In genomic region chr2:222318712-222319575, GRCh38 we compare ENCODE assay signal across 8 cellular contexts. TPM values are rescaled to one million over a fixed set of nuclear protein-coding genes. Genes with fewer than 3 reads are reported as not detected.
DNase-seq lines count a peak whose midpoint lies in the region; ATAC-seq lines count a peak whose summit lies in the region.

No MANE protein-coding gene starts in this region.

- peak overlapping the region; percentile 86 to 89 (median 86) for H3K4me3 Mint-ChIP-seq in CD4-positive, CD25-positive, alpha-beta regulatory T cell
- peak overlapping the region in 4 of 5 donors; percentile 24 to 72 (median 32) for H3K4me3 Mint-ChIP-seq in immature natural killer cell

- H3K27ac Mint-ChIP-seq in CD4-positive, CD25-positive, alpha-beta regulatory T cell, result no peak overlapping the region
- no peak overlapping the region for H3K27ac Mint-ChIP-seq in immature natural killer cell

- no peak overlapping the region for H3K9ac ChIP-seq in adipocyte (ENCODE audit: low read length)

- DNase-seq in CD4-positive, CD25-positive, alpha-beta regulatory T cell, result peak in 2 of 3 donors; percentile 30 to 53
- DNase-seq in NCI-H226 (peak; percentile 53), adipocyte (ENCODE audit: low read depth) (peak; percentile 72), immature natural killer cell (no peak), mesenteric fat pad (ENCODE audit: low spot score) (no peak)
- DNase-seq in stimulated activated CD4-positive, alpha-beta T cell treated with anti-CD3 and anti-CD28 coated beads, Interleukin-4, amount 100 ng/mL, for 24 hours, result peak; percentile 19

- H3K27ac ChIP-seq in CD4-positive, CD25-positive, alpha-beta regulatory T cell (ENCODE audit: insufficient read depth, low read length, poor library complexity, severe bottlenecking), result no peak overlapping the region

- no peaks in the 10 kb centered on the region for H3K9me3 ChIP-seq in CD4-positive, CD25-positive, alpha-beta regulatory T cell (ENCODE audit: control insufficient read depth in 2 of 2, low read length in 2 of 2)
- no peaks in the 10 kb centered on the region for H3K9me3 ChIP-seq in adipocyte (ENCODE audit: control insufficient read depth, low read length)

- peaks cover 0 to 2% (median 0%) of the 10 kb centered on the region in 7 donors for H3K9me3 Mint-ChIP-seq in CD4-positive, CD25-positive, alpha-beta regulatory T cell
- peaks cover 0 to 8% (median 0%) of the 10 kb centered on the region in 6 donors for H3K9me3 Mint-ChIP-seq in immature natural killer cell

- H3K36me3 ChIP-seq in CD4-positive, CD25-positive, alpha-beta regulatory T cell (ENCODE audit: control insufficient read depth, insufficient read depth, low read length), result no peaks in the 10 kb centered on the region
- no peaks in the 10 kb centered on the region for H3K36me3 ChIP-seq in adipocyte (ENCODE audit: control insufficient read depth, insufficient read depth, low read length, severe bottlenecking)

- H3K4me1 Mint-ChIP-seq in CD4-positive, CD25-positive, alpha-beta regulatory T cell, result peaks cover 5 to 23% (median 9%) of the 10 kb centered on the region in 4 donors
- H3K4me1 Mint-ChIP-seq in immature natural killer cell, result peaks cover 4 to 7% of the 10 kb centered on the region in 2 donors

- H3K4me3 ChIP-seq in CD4-positive, CD25-positive, alpha-beta regulatory T cell (ENCODE audit: low read depth, low read length), result no peak overlapping the region
- peak overlapping the region; percentile 81 for H3K4me3 ChIP-seq in adipocyte (ENCODE audit: low read length)

- no peaks in the 10 kb centered on the region for H3K36me3 Mint-ChIP-seq in CD4-positive, CD25-positive, alpha-beta regulatory T cell
- H3K36me3 Mint-ChIP-seq in immature natural killer cell, result peaks cover 0 to 4% (median 0%) of the 10 kb centered on the region in 3 donors

- ATAC-seq in CD4-positive, CD25-positive, alpha-beta regulatory T cell (ENCODE audit: low read depth in 2 of 2), result peak; percentile 41 to 52
- ATAC-seq in GM18873 (IDR thresholded peaks at IDR 0.05; ENCODE audit: low FRiP score, unreplicated experiment) (peak; percentile 42), HG03064 (IDR thresholded peaks at IDR 0.05; ENCODE audit: low read depth, unreplicated experiment) (peak; percentile 35)

- H3K27me3 ChIP-seq in CD4-positive, CD25-positive, alpha-beta regulatory T cell (ENCODE audit: control insufficient read depth, insufficient read depth, low read length), result peaks cover 36% of the 10 kb centered on the region
- H3K27me3 ChIP-seq in adipocyte (replicated peaks; ENCODE audit: control insufficient read depth, insufficient read depth, low read length), result peaks cover 60% of the 10 kb centered on the region

- peaks cover 17% of the 10 kb centered on the region for H3K4me1 ChIP-seq in CD4-positive, CD25-positive, alpha-beta regulatory T cell (ENCODE audit: control insufficient read depth, insufficient read depth, low read length, poor library complexity, severe bottlenecking)
- peaks cover 7% of the 10 kb centered on the region for H3K4me1 ChIP-seq in adipocyte (ENCODE audit: control insufficient read depth, insufficient read depth, low read length)

- peaks cover 73% of the 10 kb centered on the region for H3K27me3 Mint-ChIP-seq in CD4-positive, CD25-positive, alpha-beta regulatory T cell
- H3K27me3 Mint-ChIP-seq in immature natural killer cell (ENCODE audit: low read depth in 3 of 3), result peaks cover 5 to 15% (median 15%) of the 10 kb centered on the region in 3 donors

RNA-seq across cellular contexts. Expression of gene PAX3, which starts 20.1 kb away (rescaled TPM):
- not detected for total RNA-seq in CD4-positive, CD25-positive, alpha-beta regulatory T cell
- polyA plus RNA-seq in CD4-positive, CD25-positive, alpha-beta regulatory T cell, result not detected
- not detected for polyA plus RNA-seq in immature natural killer cell
- not detected for total RNA-seq in mesenteric fat pad

Comparison
In these comparisons a context has a peak if more than half of its experiments do, and no peak if none do; other contexts are left out.
1. DNase-seq: peak in CD4-positive, CD25-positive, alpha-beta regulatory T cell (2 of 3), NCI-H226 (single experiment), adipocyte (single experiment) and stimulated activated CD4-positive, alpha-beta T cell treated with anti-CD3 and anti-CD28 coated beads, Interleukin-4, amount 100 ng/mL, for 24 hours (single experiment); none in immature natural killer cell (0 of 3) and mesenteric fat pad (single experiment).
2. Peak in every context shown above with its lines, with median percentiles within 50 percentile points of each other: ATAC-seq.